1 cellular context compared by ENCODE assay signal in the genomic region with DNA sequence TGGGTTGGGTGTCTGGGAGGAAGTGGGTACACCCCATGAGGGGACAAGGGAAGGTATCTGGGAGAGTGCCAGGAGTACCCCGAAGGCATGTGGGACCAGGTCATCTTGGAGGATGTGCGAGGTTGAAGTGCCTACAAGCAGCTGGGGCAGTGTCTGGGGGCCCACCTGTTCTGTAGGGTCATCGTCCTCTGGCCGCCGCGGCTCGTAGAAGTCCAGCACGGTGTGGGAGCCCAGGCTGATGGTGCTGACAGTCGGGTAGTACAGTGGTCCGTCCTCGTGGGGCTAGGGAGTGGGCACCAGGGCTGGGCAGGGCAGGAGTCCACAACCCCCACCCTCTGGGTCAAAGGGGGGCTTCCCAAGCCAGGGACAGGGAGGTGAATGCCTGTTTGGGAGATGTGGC.
TF ChIP-seq lines count a peak whose summit lies in the region.

No MANE protein-coding gene starts in this region.

TF ChIP-seq in H1, 55 proteins besides CTCF, POLR2A, EP300 and RAD21:
- no peak for TF ChIP-seq CHD2 (IDR thresholded peaks at IDR 0.05; ENCODE audit: low read length)
- TF ChIP-seq PHF8 (conservative IDR thresholded peaks at IDR 0.05; ENCODE audit: low read depth, low read length) = no peak
- no peak for TF ChIP-seq TAF7 (optimal IDR thresholded peaks at IDR 0.05; ENCODE audit: borderline replicate concordance, low read depth, low read length)
- TF ChIP-seq RXRA (IDR thresholded peaks at IDR 0.05; ENCODE audit: insufficient read depth, low read depth, low read length) = no peak
- no peak for TF ChIP-seq YY1 (IDR thresholded peaks at IDR 0.05; ENCODE audit: low read depth, low read length)
- TF ChIP-seq GABPA (IDR thresholded peaks at IDR 0.05; ENCODE audit: borderline replicate concordance, insufficient read depth, low read length) = no peak
- TF ChIP-seq SIX5 (IDR thresholded peaks at IDR 0.05; ENCODE audit: low read depth, low read length) = no peak
- TF ChIP-seq TBP (IDR thresholded peaks at IDR 0.05; ENCODE audit: low read depth, low read length) = no peak
- TF ChIP-seq JUN (IDR thresholded peaks at IDR 0.05; ENCODE audit: low read depth, low read length) = no peak
- no peak for TF ChIP-seq TAF1 (IDR thresholded peaks at IDR 0.05; ENCODE audit: low read depth, low read length)
- no peak for TF ChIP-seq SP1 (IDR thresholded peaks at IDR 0.05; ENCODE audit: low read depth, low read length)
- TF ChIP-seq SIRT6 (IDR thresholded peaks at IDR 0.05; ENCODE audit: low read length) = no peak
- no peak for TF ChIP-seq CREB1 (IDR thresholded peaks at IDR 0.05)
- TF ChIP-seq, protein P1, sequence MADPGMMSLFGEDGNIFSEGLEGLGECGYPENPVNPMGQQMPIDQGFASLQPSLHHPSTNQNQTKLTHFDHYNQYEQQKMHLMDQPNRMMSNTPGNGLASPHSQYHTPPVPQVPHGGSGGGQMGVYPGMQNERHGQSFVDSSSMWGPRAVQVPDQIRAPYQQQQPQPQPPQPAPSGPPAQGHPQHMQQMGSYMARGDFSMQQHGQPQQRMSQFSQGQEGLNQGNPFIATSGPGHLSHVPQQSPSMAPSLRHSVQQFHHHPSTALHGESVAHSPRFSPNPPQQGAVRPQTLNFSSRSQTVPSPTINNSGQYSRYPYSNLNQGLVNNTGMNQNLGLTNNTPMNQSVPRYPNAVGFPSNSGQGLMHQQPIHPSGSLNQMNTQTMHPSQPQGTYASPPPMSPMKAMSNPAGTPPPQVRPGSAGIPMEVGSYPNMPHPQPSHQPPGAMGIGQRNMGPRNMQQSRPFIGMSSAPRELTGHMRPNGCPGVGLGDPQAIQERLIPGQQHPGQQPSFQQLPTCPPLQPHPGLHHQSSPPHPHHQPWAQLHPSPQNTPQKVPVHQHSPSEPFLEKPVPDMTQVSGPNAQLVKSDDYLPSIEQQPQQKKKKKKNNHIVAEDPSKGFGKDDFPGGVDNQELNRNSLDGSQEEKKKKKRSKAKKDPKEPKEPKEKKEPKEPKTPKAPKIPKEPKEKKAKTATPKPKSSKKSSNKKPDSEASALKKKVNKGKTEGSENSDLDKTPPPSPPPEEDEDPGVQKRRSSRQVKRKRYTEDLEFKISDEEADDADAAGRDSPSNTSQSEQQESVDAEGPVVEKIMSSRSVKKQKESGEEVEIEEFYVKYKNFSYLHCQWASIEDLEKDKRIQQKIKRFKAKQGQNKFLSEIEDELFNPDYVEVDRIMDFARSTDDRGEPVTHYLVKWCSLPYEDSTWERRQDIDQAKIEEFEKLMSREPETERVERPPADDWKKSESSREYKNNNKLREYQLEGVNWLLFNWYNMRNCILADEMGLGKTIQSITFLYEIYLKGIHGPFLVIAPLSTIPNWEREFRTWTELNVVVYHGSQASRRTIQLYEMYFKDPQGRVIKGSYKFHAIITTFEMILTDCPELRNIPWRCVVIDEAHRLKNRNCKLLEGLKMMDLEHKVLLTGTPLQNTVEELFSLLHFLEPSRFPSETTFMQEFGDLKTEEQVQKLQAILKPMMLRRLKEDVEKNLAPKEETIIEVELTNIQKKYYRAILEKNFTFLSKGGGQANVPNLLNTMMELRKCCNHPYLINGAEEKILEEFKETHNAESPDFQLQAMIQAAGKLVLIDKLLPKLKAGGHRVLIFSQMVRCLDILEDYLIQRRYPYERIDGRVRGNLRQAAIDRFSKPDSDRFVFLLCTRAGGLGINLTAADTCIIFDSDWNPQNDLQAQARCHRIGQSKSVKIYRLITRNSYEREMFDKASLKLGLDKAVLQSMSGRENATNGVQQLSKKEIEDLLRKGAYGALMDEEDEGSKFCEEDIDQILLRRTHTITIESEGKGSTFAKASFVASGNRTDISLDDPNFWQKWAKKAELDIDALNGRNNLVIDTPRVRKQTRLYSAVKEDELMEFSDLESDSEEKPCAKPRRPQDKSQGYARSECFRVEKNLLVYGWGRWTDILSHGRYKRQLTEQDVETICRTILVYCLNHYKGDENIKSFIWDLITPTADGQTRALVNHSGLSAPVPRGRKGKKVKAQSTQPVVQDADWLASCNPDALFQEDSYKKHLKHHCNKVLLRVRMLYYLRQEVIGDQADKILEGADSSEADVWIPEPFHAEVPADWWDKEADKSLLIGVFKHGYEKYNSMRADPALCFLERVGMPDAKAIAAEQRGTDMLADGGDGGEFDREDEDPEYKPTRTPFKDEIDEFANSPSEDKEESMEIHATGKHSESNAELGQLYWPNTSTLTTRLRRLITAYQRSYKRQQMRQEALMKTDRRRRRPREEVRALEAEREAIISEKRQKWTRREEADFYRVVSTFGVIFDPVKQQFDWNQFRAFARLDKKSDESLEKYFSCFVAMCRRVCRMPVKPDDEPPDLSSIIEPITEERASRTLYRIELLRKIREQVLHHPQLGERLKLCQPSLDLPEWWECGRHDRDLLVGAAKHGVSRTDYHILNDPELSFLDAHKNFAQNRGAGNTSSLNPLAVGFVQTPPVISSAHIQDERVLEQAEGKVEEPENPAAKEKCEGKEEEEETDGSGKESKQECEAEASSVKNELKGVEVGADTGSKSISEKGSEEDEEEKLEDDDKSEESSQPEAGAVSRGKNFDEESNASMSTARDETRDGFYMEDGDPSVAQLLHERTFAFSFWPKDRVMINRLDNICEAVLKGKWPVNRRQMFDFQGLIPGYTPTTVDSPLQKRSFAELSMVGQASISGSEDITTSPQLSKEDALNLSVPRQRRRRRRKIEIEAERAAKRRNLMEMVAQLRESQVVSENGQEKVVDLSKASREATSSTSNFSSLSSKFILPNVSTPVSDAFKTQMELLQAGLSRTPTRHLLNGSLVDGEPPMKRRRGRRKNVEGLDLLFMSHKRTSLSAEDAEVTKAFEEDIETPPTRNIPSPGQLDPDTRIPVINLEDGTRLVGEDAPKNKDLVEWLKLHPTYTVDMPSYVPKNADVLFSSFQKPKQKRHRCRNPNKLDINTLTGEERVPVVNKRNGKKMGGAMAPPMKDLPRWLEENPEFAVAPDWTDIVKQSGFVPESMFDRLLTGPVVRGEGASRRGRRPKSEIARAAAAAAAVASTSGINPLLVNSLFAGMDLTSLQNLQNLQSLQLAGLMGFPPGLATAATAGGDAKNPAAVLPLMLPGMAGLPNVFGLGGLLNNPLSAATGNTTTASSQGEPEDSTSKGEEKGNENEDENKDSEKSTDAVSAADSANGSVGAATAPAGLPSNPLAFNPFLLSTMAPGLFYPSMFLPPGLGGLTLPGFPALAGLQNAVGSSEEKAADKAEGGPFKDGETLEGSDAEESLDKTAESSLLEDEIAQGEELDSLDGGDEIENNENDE (IDR thresholded peaks at IDR 0.05; ENCODE audit: insufficient replicate concordance, low read length) = no peak
- no peak for TF ChIP-seq KDM5A (IDR thresholded peaks at IDR 0.05; ENCODE audit: low read length)
- no peak for TF ChIP-seq RFX5 (IDR thresholded peaks at IDR 0.05; ENCODE audit: borderline replicate concordance, low read depth, low read length)
- no peak for TF ChIP-seq BACH1 (IDR thresholded peaks at IDR 0.05; ENCODE audit: low read length)
- TF ChIP-seq CHD1 (IDR thresholded peaks at IDR 0.05; ENCODE audit: low read depth, low read length) = no peak
- no peak for TF ChIP-seq SAP30 (IDR thresholded peaks at IDR 0.05; ENCODE audit: insufficient read depth, insufficient replicate concordance, low read length)
- TF ChIP-seq, protein P2, sequence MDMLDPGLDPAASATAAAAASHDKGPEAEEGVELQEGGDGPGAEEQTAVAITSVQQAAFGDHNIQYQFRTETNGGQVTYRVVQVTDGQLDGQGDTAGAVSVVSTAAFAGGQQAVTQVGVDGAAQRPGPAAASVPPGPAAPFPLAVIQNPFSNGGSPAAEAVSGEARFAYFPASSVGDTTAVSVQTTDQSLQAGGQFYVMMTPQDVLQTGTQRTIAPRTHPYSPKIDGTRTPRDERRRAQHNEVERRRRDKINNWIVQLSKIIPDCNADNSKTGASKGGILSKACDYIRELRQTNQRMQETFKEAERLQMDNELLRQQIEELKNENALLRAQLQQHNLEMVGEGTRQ (IDR thresholded peaks at IDR 0.05; ENCODE audit: low read length) = no peak
